ENCODE assay signal across 17 cellular contexts in the genomic region with DNA sequence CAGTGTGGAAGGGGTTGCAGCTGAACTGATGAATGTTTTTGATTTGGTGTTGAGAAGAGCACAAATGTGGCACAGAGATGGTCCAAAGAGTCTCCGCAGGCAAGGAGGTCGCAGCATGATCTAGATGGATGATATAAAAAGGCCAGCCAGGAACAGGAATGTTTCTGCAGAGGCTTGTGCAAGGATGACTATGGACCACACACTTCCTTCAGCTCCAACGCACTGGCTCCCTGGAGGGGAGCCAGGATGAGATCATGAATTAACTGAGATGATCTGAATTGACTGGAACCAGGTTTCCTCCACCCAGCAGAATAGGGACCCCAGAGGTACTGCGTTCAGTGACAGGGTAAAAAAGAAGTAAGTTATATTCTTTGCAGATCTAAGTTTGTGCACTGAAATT.
DNase-seq lines count a peak whose midpoint lies in the region; ATAC-seq, FAIRE-seq and TF ChIP-seq lines count a peak whose summit lies in the region.
"Had no signal": no experiment of that assay in that cellular context is flagged by ENCODE, and none has a peak within 500 bp of the region (broad histone marks: within the 10 kb centered on the region; RNA-seq: fewer than 3 reads in every experiment).

No MANE protein-coding gene starts in this region.

- H3K79me2 ChIP-seq in OCI-LY1 (ENCODE audit: insufficient read depth, low read length) (no peaks in the 10 kb centered on the region), endothelial cell of umbilical vein (ENCODE audit: control insufficient read depth, insufficient read depth, low read length) (no peaks in the 10 kb centered on the region)

- no peaks in the 10 kb centered on the region for H3K9me1 ChIP-seq in endothelial cell of umbilical vein (replicated peaks; ENCODE audit: control insufficient read depth, extremely low read depth, insufficient read depth, low read length)

- H3K14ac ChIP-seq in mesenchymal stem cell (ENCODE audit: low read length in 2 of 2), result no peak overlapping the region

- WGBS in mesenchymal stem cell, result 90% methylated on average over 4 of the region's 4 CpGs

- H3K4me2 ChIP-seq in OCI-LY1 (ENCODE audit: low read length), result no peak overlapping the region
- H3K4me2 ChIP-seq in endothelial cell of umbilical vein (ENCODE audit: insufficient read depth, low read length), result no peak overlapping the region
- H3K4me2 ChIP-seq in mesenchymal stem cell (ENCODE audit: low read length, poor library complexity, severe bottlenecking), result no peak overlapping the region

- H3K27ac ChIP-seq in OCI-LY1 (ENCODE audit: low read depth, low read length, poor library complexity, severe bottlenecking), result peak overlapping the region; percentile 83
- H3K27ac ChIP-seq in endothelial cell of umbilical vein (ENCODE audit: insufficient read depth, low read depth, low read length), result no peak overlapping the region
- H3K27ac ChIP-seq in mesenchymal stem cell (ENCODE audit: low read length, poor library complexity, severe bottlenecking), result no peak overlapping the region

- H3K9me2 ChIP-seq in OCI-LY1 (ENCODE audit: low read depth, low read length), result no peaks in the 10 kb centered on the region

- dilution Hi-C loops in endothelial cell of umbilical vein (cut with MboI; ENCODE audit: extremely low pct_ligation_motif_present, low sequenced_read_pairs), result no loop called here

- no peaks in the 10 kb centered on the region for H3F3A ChIP-seq in OCI-LY1 (ENCODE audit: insufficient read depth, low read length)

- no peak overlapping the region for H3K4ac ChIP-seq in mesenchymal stem cell (ENCODE audit: low read depth in 1 of 2, low read length in 2 of 2)

- H3K4me3 ChIP-seq in OCI-LY1 (ENCODE audit: low read depth, low read length, poor library complexity, severe bottlenecking) (no peak overlapping the region), endothelial cell of umbilical vein (replicated peaks in 1 of 3; ENCODE audit: insufficient read depth in 1 of 3, low read depth in 1 of 3, low read length in 3 of 3) (no peak overlapping the region), mesenchymal stem cell (ENCODE audit: insufficient read depth in 1 of 2, low read depth in 1 of 2, low read length in 2 of 2) (peak overlapping the region in 1 of 2 experiments; percentile 12)
- H3K4me3 ChIP-seq: lung had no signal

- no peak overlapping the region for H3K23ac ChIP-seq in mesenchymal stem cell (ENCODE audit: low read length in 2 of 2)

- no peak overlapping the region for H2BK120ac ChIP-seq in mesenchymal stem cell (ENCODE audit: low read depth, low read length)

- intact Hi-C loops in endothelial cell of umbilical vein (cut with micrococcal nuclease), result no loop called here

- H3K4me1 ChIP-seq in OCI-LY1 (ENCODE audit: insufficient read depth, low read length, severe bottlenecking) (peaks cover 27% of the 10 kb centered on the region), endothelial cell of umbilical vein (ENCODE audit: control insufficient read depth, extremely low read depth, insufficient read depth, low read length) (no peaks in the 10 kb centered on the region), mesenchymal stem cell (ENCODE audit: control insufficient read depth, insufficient read depth, low read depth, low read length) (peaks cover 4% of the 10 kb centered on the region)

- no peak for TF ChIP-seq POLR2A in endothelial cell of umbilical vein (IDR thresholded peaks at IDR 0.05; ENCODE audit: low read depth, low read length)

- BruUV-seq in endothelial cell of umbilical vein (replicated peaks; lab: Mats Ljungman, UMichigan), result no TSS peak

- no peak overlapping the region for H2AK5ac ChIP-seq in mesenchymal stem cell (ENCODE audit: low read length, severe bottlenecking)

- H3K79me1 ChIP-seq in mesenchymal stem cell (replicated peaks; ENCODE audit: low read length, poor library complexity, severe bottlenecking), result no peaks in the 10 kb centered on the region

- H3K9ac ChIP-seq in OCI-LY1 (ENCODE audit: low read length) (no peak overlapping the region), endothelial cell of umbilical vein (replicated peaks; ENCODE audit: extremely low read depth, insufficient read depth, low read length) (no peak overlapping the region), mesenchymal stem cell (ENCODE audit: low read length) (peak overlapping the region; percentile 6)

- CTCF ChIA-PET in endothelial cell of umbilical vein (lab: Charles Lee), result interaction anchor here (1.0 to 1.3 kb wide), 3 partner anchors 124 to 576 kb away, joined by 3 to 6 read pairs (median 4); no protein-coding TSS in a partner anchor

- no peak for FAIRE-seq in endothelial cell of umbilical vein (lab: Jason Lieb, UNC)
- FAIRE-seq: RCC 7860, urothelium cell line had no signal

- no peak overlapping the region for H2AFZ ChIP-seq in OCI-LY1 (ENCODE audit: low read length)
- no peak overlapping the region for H2AFZ ChIP-seq in endothelial cell of umbilical vein (ENCODE audit: low read depth, low read length)
- no peak overlapping the region for H2AFZ ChIP-seq in mesenchymal stem cell (ENCODE audit: low read depth, low read length)

- H4K91ac ChIP-seq in mesenchymal stem cell (ENCODE audit: low read length), result no peak overlapping the region

- DNase-seq in GM03348 (ENCODE audit: low spot score), result peak; percentile 62
- peak; percentile 38 for DNase-seq in endothelial cell of umbilical vein (ENCODE audit: low read depth, low spot score)
- peak; percentile 43 for DNase-seq in mesenchymal stem cell
- DNase-seq in NCI-H526 treated with DMSO at 0.1 percent for 48 hours (lab: John Stamatoyannopoulos, UW), result no peak
- DNase-seq in NCI-H82 treated with DMSO at 0.1 percent for 48 hours (lab: John Stamatoyannopoulos, UW; ENCODE audit: unreplicated experiment), result no peak
- DNase-seq: activated CD4-positive, alpha-beta T cell treated with anti-CD3 and anti-CD28 coated beads, Interleukin-2, amount 50 U/mL, for 1 hour; CD4-positive, CD25-positive, alpha-beta regulatory T cell; effector memory CD8-positive, alpha-beta T cell; NCI-H1417; right cardiac atrium; T1000 had no signal

- no peak overlapping the region for H4K8ac ChIP-seq in mesenchymal stem cell (ENCODE audit: low read length)

- POLR2A ChIA-PET in endothelial cell of umbilical vein (lab: Charles Lee), result interaction anchor here (0.5 kb wide), 1 partner anchor 77 kb away, joined by 6 read pairs; no protein-coding TSS in a partner anchor

- no peak overlapping the region for H2BK12ac ChIP-seq in mesenchymal stem cell (ENCODE audit: low read length in 2 of 2)

- no peak for TF ChIP-seq CTCF in OCI-LY1 (IDR thresholded peaks at IDR 0.05; ENCODE audit: low read length)
- no peak for TF ChIP-seq CTCF in endothelial cell of umbilical vein (IDR thresholded peaks at IDR 0.05; ENCODE audit: extremely low read depth in 1 of 2, insufficient read depth in 1 of 2, low read depth in 1 of 2, low read length in 2 of 2)

- 0 out of 2 replicates have a peak, but pooled peaks cover 9% of the 10 kb centered on the region for H3K9me3 ChIP-seq in OCI-LY1 (ENCODE audit: low read length)
- no peaks in the 10 kb centered on the region for H3K9me3 ChIP-seq in endothelial cell of umbilical vein (replicated peaks; ENCODE audit: control insufficient read depth, insufficient read depth, low read length)
- H3K9me3 ChIP-seq in mesenchymal stem cell (ENCODE audit: control insufficient read depth, low read length), result no peaks in the 10 kb centered on the region

- H4K20me1 ChIP-seq in OCI-LY1 (ENCODE audit: insufficient read depth, low read length) (no peaks in the 10 kb centered on the region), endothelial cell of umbilical vein (replicated peaks; ENCODE audit: control insufficient read depth, extremely low read depth, insufficient read depth, low read length) (no peaks in the 10 kb centered on the region)

- H3K36me3 ChIP-seq in OCI-LY1 (ENCODE audit: insufficient read depth, low read length) (no peaks in the 10 kb centered on the region; the same call in 1 of the 2 replicates), endothelial cell of umbilical vein (ENCODE audit: control insufficient read depth in 2 of 2, extremely low read depth in 1 of 2, insufficient read depth in 2 of 2, low read length in 2 of 2) (no peaks in the 10 kb centered on the region), mesenchymal stem cell (ENCODE audit: control insufficient read depth in 1 of 2, insufficient read depth in 2 of 2, low read depth in 1 of 2, low read length in 2 of 2) (no peaks in the 10 kb centered on the region)

- H2BK15ac ChIP-seq in mesenchymal stem cell (ENCODE audit: low read depth, poor library complexity, severe bottlenecking), result no peak overlapping the region

- ATAC-seq in GM21576 (IDR thresholded peaks at IDR 0.05; ENCODE audit: unreplicated experiment), result no peak
- ATAC-seq: effector memory CD8-positive, alpha-beta T cell; stimulated activated memory B cell treated with anti-CD40 and anti-IgM and Interleukin-4, amounts not matched to agents 10 μg/mL and 1 μg/mL and 100 μg/mL, for 72 hours had no signal

- no peak overlapping the region for H2BK5ac ChIP-seq in mesenchymal stem cell (ENCODE audit: low read depth, low read length, poor library complexity, severe bottlenecking)

- no peaks in the 10 kb centered on the region for H3K27me3 ChIP-seq in OCI-LY1 (ENCODE audit: insufficient read depth, low read length)
- no peaks in the 10 kb centered on the region for H3K27me3 ChIP-seq in endothelial cell of umbilical vein (ENCODE audit: control insufficient read depth in 2 of 2, insufficient read depth in 2 of 2, low read length in 2 of 2)
- no peaks in the 10 kb centered on the region for H3K27me3 ChIP-seq in mesenchymal stem cell (ENCODE audit: control insufficient read depth in 1 of 2, insufficient read depth in 1 of 2, low read length in 2 of 2)

- H3K18ac ChIP-seq in mesenchymal stem cell (ENCODE audit: low read depth in 1 of 2, low read length in 2 of 2), result no peak overlapping the region

TF ChIP-seq in endothelial cell of umbilical vein, 7 proteins besides CTCF, POLR2A, EP300 and RAD21:
- TF ChIP-seq, protein P1, sequence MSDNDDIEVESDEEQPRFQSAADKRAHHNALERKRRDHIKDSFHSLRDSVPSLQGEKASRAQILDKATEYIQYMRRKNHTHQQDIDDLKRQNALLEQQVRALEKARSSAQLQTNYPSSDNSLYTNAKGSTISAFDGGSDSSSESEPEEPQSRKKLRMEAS (IDR thresholded peaks at IDR 0.05; ENCODE audit: insufficient read depth, insufficient read length), result no peak
- TF ChIP-seq EZH2 (IDR thresholded peaks at IDR 0.05; ENCODE audit: borderline replicate concordance, low read depth, low read length, severe bottlenecking) (no peak), MYC (IDR thresholded peaks at IDR 0.05; ENCODE audit: low read depth, low read length) (no peak), POLR2AphosphoS5 (IDR thresholded peaks at IDR 0.05; ENCODE audit: insufficient read depth, low read depth, low read length) (no peak), FOS (IDR thresholded peaks at IDR 0.05; ENCODE audit: borderline replicate concordance, insufficient read depth, low read length) (no peak), JUN (IDR thresholded peaks at IDR 0.05; ENCODE audit: borderline replicate concordance, insufficient read depth, insufficient read length, low read depth) (no peak), GATA2 (IDR thresholded peaks at IDR 0.05; ENCODE audit: insufficient read depth, insufficient read length, low read depth, low read length) (no peak)
TF ChIP-seq in endothelial cell of umbilical vein: peak in this region for 0.

Comparison
In these comparisons a context has a peak if more than half of its experiments do, and no peak if none do; other contexts are left out.
1. DNase-seq: peak in GM03348 (single experiment), endothelial cell of umbilical vein (single experiment) and mesenchymal stem cell (single experiment); none in NCI-H526 treated with DMSO at 0.1 percent for 48 hours (single experiment) and NCI-H82 treated with DMSO at 0.1 percent for 48 hours (single experiment).